Comparison of ENCODE assay signal across 8 cellular contexts in genomic region chr19:19405919-19406877, GRCh38. TPM values are rescaled to one million over a fixed set of nuclear protein-coding genes. Genes with fewer than 3 reads are reported as not detected.
DNase-seq lines count a peak whose midpoint lies in the region; ATAC-seq, FAIRE-seq and TF ChIP-seq lines count a peak whose summit lies in the region.

No MANE protein-coding gene starts in this region.

- H3K4me2 ChIP-seq in GM12878 (ENCODE audit: control insufficient read depth, insufficient read depth): peak overlapping the region; percentile 94

- H3K27me3 ChIP-seq in HL-60 (ENCODE audit: insufficient read depth, poor library complexity, severe bottlenecking): no peaks in the 10 kb centered on the region
- H3K27me3 ChIP-seq in GM12878 (replicated peaks in 1 of 2; ENCODE audit: control insufficient read depth in 2 of 2, insufficient read depth in 2 of 2, low read length in 1 of 2): no peaks in the 10 kb centered on the region
- no peaks in the 10 kb centered on the region for H3K27me3 ChIP-seq in spleen (replicated peaks in 1 of 7)

- TF ChIP-seq POLR2A in GM12878 (IDR thresholded peaks at IDR 0.05; ENCODE audit: low read depth, low read length) (no peak; the same call in 1 of the 2 replicates), spleen (IDR thresholded peaks at IDR 0.05) (no peak)

- CTCF ChIA-PET in GM12878 (lab: Yijun Ruan, JAX): interaction anchor here (0.6 to 6.8 kb wide), 21 partner anchors 9 to 250 kb away, joined by 3 to 85 read pairs (median 4); no protein-coding TSS in a partner anchor

- peak overlapping the region; percentile 79 for H3K4me3 ChIP-seq in HL-60 (replicated peaks; ENCODE audit: insufficient read depth, low read length)
- H3K4me3 ChIP-seq in GM12878: peak overlapping the region; percentile 79
- H3K4me3 ChIP-seq in spleen: peak overlapping the region; percentile 83 to 98 (median 88)

- WGBS in GM12878 (ENCODE audit: insufficient coverage, insufficient replicate concordance, low lambda C conversion rate, missing lambda C conversion rate): 1% methylated on average over 38 of the region's 96 CpGs
- WGBS in spleen, 5 donors: 0 to 1% (median 1%) methylated on average over 31 to 96 of the region's 96 CpGs

- peak; percentile 44 for DNase-seq in NK-92 treated with Interleukin-12 subunit alpha and Interleukin-12 subunit beta, amount 100 ng/mL, for 24 hours (lab: John Stamatoyannopoulos, UW)
- DNase-seq in NK-92 (lab: John Stamatoyannopoulos, UW; ENCODE audit: unreplicated experiment) (no peak), HL-60 (ENCODE audit: low read depth in 1 of 2, low spot score in 1 of 2) (peak; percentile 18 to 43), T follicular helper cell (ENCODE audit: low read depth) (peak; percentile 26), GM12878 (ENCODE audit: low read depth, low spot score) (no peak), iris pigment epithelial cell (ENCODE audit: low read depth) (peak; percentile 45), spleen (peak; percentile 92), GF-D8 (lab: John Stamatoyannopoulos, UW) (no peak)

- peaks cover 29% of the 10 kb centered on the region for H3K4me1 ChIP-seq in GM12878 (ENCODE audit: control insufficient read depth, insufficient read depth, low read length)
- peaks cover 50 to 90% (median 71%) of the 10 kb centered on the region in 6 donors for H3K4me1 ChIP-seq in spleen

- ATAC-seq in GM12878: peak; percentile 40

- peaks cover 0 to 2% of the 10 kb centered on the region in 2 experiments; a peak in 2 of 4 replicates for H3K36me3 ChIP-seq in GM12878 (ENCODE audit: control insufficient read depth in 2 of 2, insufficient read depth in 2 of 2, low read length in 1 of 2)
- H3K36me3 ChIP-seq in spleen: peaks cover 0 to 4% (median 0%) of the 10 kb centered on the region in 6 donors

- no TSS peak for BruUV-seq in GM12878 (replicated peaks; lab: Mats Ljungman, UMichigan)

- H2AFZ ChIP-seq in GM12878 (ENCODE audit: control insufficient read depth, low read depth, low read length): no peak overlapping the region; the same call in 1 of the 2 replicates

- FAIRE-seq in GM12878 (lab: Jason Lieb, UNC): no peak

- intact Hi-C loops in GM12878 (cut with micrococcal nuclease; ENCODE audit: unreplicated experiment) (loop anchor here (2.0 to 5.0 kb wide), 3 partner anchors 21 to 51 kb away; no protein-coding TSS in a partner anchor), spleen (cut with DNase I; ENCODE audit: low total_unique reads) (loop anchor here (10.0 kb wide), 1 partner anchor 79 kb away; no protein-coding TSS in a partner anchor)

- H3K9ac ChIP-seq in GM12878 (ENCODE audit: control insufficient read depth, insufficient read depth, low read length): peak overlapping the region; percentile 66

- peak overlapping the region; percentile 83 for H3K27ac ChIP-seq in HL-60 (replicated peaks)
- peak overlapping the region; percentile 62 for H3K27ac ChIP-seq in GM12878 (ENCODE audit: control insufficient read depth, insufficient read depth)
- peak overlapping the region; percentile 78 to 95 (median 92) for H3K27ac ChIP-seq in spleen

- in situ Hi-C loops in GM12878 (cut with MboI): no loop called here

- SMC1A ChIA-PET in GM12878 (lab: Charles Lee; ENCODE audit: uncharacterized antibody, unreplicated experiment): interaction anchor here (0.9 to 8.6 kb wide), 13 partner anchors 9 to 83 kb away, joined by 3 to 57 read pairs (median 6); no protein-coding TSS in a partner anchor

- H3K9me3 ChIP-seq in GM12878 (replicated peaks; ENCODE audit: control insufficient read depth, insufficient read depth, low read length): no peaks in the 10 kb centered on the region
- H3K9me3 ChIP-seq in spleen: no peaks in the 10 kb centered on the region

- no peak for TF ChIP-seq EP300 in GM12878 (IDR thresholded peaks at IDR 0.05; ENCODE audit: borderline replicate concordance in 1 of 2, control insufficient read depth in 1 of 2, low read depth in 2 of 2, low read length in 2 of 2)

- peaks cover 53% of the 10 kb centered on the region for H3K79me2 ChIP-seq in GM12878 (ENCODE audit: control insufficient read depth, insufficient read depth, low read length)

- POLR2A ChIA-PET in GM12878 (lab: Charles Lee): interaction anchor here (0.6 to 2.3 kb wide), 15 partner anchors 10 to 1104 kb away, joined by 3 to 16 read pairs (median 4); no protein-coding TSS in a partner anchor

- H4K20me1 ChIP-seq in GM12878 (ENCODE audit: control insufficient read depth, insufficient read depth): peaks cover 9% of the 10 kb centered on the region

- TF ChIP-seq CTCF in HL-60 (IDR thresholded peaks at IDR 0.05; ENCODE audit: insufficient read depth, low read length) (no peak), GM12878 (IDR thresholded peaks at IDR 0.05 in 2 of 3, conservative IDR thresholded peaks at IDR 0.05 in 1 of 3; ENCODE audit: control insufficient read depth in 2 of 3, extremely low read depth in 1 of 3, insufficient read depth in 1 of 3, low read depth in 3 of 3, low read length in 3 of 3) (no peak), spleen (IDR thresholded peaks at IDR 0.05 in 8 of 11, conservative IDR thresholded peaks at IDR 0.05 in 3 of 11) (no peak)

- RAD21 ChIA-PET in GM12878 (lab: Charles Lee; ENCODE audit: unreplicated experiment): interaction anchor here (0.9 to 4.0 kb wide), 22 partner anchors 9 to 250 kb away, joined by 3 to 55 read pairs (median 6); partner anchors contain the start of genes NDUFA13 and TSSK6

- no peak for TF ChIP-seq RAD21 in GM12878 (IDR thresholded peaks at IDR 0.05; ENCODE audit: insufficient read depth, low read depth, low read length)

TF ChIP-seq in GM12878, 131 proteins besides CTCF, POLR2A, EP300 and RAD21 (continues in another document):
- no peak for TF ChIP-seq NR2C1 (IDR thresholded peaks at IDR 0.05)
- no peak for TF ChIP-seq NBN (IDR thresholded peaks at IDR 0.05)
- no peak for TF ChIP-seq STAT3 (IDR thresholded peaks at IDR 0.05; ENCODE audit: low read depth, low read length)
- TF ChIP-seq CHD2 (IDR thresholded peaks at IDR 0.05; ENCODE audit: borderline replicate concordance, low read depth, low read length): no peak
- TF ChIP-seq, protein P1, sequence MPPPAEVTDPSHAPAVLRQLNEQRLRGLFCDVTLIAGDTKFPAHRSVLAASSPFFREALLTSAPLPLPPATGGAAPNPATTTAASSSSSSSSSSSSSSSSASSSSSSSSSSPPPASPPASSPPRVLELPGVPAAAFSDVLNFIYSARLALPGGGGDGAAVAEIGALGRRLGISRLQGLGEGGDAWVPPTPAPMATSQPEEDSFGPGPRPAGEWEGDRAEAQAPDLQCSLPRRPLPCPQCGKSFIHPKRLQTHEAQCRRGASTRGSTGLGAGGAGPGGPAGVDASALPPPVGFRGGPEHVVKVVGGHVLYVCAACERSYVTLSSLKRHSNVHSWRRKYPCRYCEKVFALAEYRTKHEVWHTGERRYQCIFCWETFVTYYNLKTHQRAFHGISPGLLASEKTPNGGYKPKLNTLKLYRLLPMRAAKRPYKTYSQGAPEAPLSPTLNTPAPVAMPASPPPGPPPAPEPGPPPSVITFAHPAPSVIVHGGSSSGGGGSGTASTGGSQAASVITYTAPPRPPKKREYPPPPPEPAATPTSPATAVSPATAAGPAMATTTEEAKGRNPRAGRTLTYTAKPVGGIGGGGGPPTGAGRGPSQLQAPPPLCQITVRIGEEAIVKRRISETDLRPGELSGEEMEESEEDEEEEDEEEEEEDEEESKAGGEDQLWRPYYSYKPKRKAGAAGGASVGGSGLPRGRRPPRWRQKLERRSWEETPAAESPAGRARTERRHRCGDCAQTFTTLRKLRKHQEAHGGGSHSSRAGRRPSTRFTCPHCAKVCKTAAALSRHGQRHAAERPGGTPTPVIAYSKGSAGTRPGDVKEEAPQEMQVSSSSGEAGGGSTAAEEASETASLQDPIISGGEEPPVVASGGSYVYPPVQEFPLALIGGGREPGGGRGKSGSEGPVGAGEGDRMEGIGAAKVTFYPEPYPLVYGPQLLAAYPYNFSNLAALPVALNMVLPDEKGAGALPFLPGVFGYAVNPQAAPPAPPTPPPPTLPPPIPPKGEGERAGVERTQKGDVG (CRISPR knock-in tag; IDR thresholded peaks at IDR 0.05): no peak
- 0 out of 2 replicates have a peak, but pooled peaks have one; percentile 51 for TF ChIP-seq GATAD2B (conservative IDR thresholded peaks at IDR 0.05; ENCODE audit: low read depth)

RNA-seq across cellular contexts. Expression of gene GATAD2A, which starts 0.7 kb away (rescaled TPM):
- 28.7 and 30.1 TPM in 2 replicates for total RNA-seq in GM12878 (2013; cell fraction: nucleolus; rRNA removed)
- total RNA-seq in GM12878 (2014; rRNA removed) (47.1 and 61.8 TPM in 2 replicates), GM12878 (2014; rRNA removed; fragmentation: Illumina TruSeq; extraction: Trizol) (27.4 and 38.4 TPM in 2 replicates), GM12878 (2021) (161 and 173 TPM in 2 replicates), spleen (100 to 1,000 TPM in 3 of 7 donors, 10 to 100 TPM in 4; 54.0 to 122 (median 94.2) TPM)
- polyA plus RNA-seq in GM12878 (2011; ENCODE audit: low read depth): 15.5 TPM
- polyA plus RNA-seq in GM12878 (2011; rRNA removed) (16.9 and 20.1 TPM in 2 replicates), GM12878 (2014; fragmentation: Illumina TruSeq; extraction: Trizol) (8.6 and 28.0 TPM in 2 replicates), GM12878 (2014; fragmentation: Nextera tagmentation; extraction: Ambion mirVana) (1 to 10 TPM; 2.6 to 2.7 TPM), GM12878 (2014; rRNA removed) (60.3 and 70.8 TPM in 2 replicates), GM12878 (2016; fragmentation: Nextera tagmentation; extraction: Ambion mirVana) (10 to 100 TPM; 31.4 to 32.7 TPM), spleen (10 to 100 TPM; 11.6 to 25.5 (median 12.6) TPM)
- 18.7 and 20.9 TPM in 2 replicates for polyA plus RNA-seq in GM12878 (2011; cell fraction: cytosol; rRNA removed)
- polyA plus RNA-seq in GM12878 (2011; cell fraction: nucleus; rRNA removed): 21.5 and 39.0 TPM in 2 replicates
- 32.1 and 35.4 TPM in 2 replicates for polyA plus RNA-seq in GM12878 (2012)
- 16.8 and 17.2 TPM in 2 replicates for polyA minus RNA-seq in GM12878 (2011; rRNA and poly(A)+ RNA removed)
- polyA minus RNA-seq in GM12878 (2011; cell fraction: cytosol; rRNA and poly(A)+ RNA removed): 29.5 and 34.5 TPM in 2 replicates
- 5.1 and 11.0 TPM in 2 replicates for polyA minus RNA-seq in GM12878 (2011; cell fraction: nucleus; rRNA and poly(A)+ RNA removed)

Comparison
In these comparisons a context has a peak if more than half of its experiments do, and no peak if none do; other contexts are left out.
1. DNase-seq: peak in NK-92 treated with Interleukin-12 subunit alpha and Interleukin-12 subunit beta, amount 100 ng/mL, for 24 hours (single experiment), HL-60 (2 of 2), T follicular helper cell (single experiment), iris pigment epithelial cell (single experiment) and spleen (single experiment); none in NK-92 (single experiment), GM12878 (single experiment) and GF-D8 (single experiment).
2. Peak in every context shown above with its lines, with median percentiles within 50 percentile points of each other: H3K27ac ChIP-seq and H3K4me3 ChIP-seq.